22 cellular contexts compared by ENCODE assay signal in genomic region chr10:86109421-86109820, GRCh38.
"Had no signal": no experiment of that assay in that cellular context is flagged by ENCODE, and none has a peak within 500 bp of the region (broad histone marks: within the 10 kb centered on the region; RNA-seq: fewer than 3 reads in every experiment).

No MANE protein-coding gene starts in this region.

- DNase-seq: Kasumi-1; MM.1S; NCI-H1092 treated with DMSO at 0.1 percent for 48 hours; NCI-H1436; NCI-H187; NCI-H2029; NCI-H2081 treated with DMSO at 0.1 percent for 48 hours; NCI-H2171 treated with DMSO at 0.1 percent for 48 hours; NCI-H2227 treated with DMSO at 0.1 percent for 48 hours; NCI-H524; NCI-H526 treated with DMSO at 0.1 percent for 48 hours; NCI-H748 treated with DMSO at 0.1 percent for 48 hours; NK-92 treated with Interleukin-12 subunit alpha and Interleukin-12 subunit beta, amount 100 ng/mL, for 24 hours; PC-3; SHP77; SK-N-SH had no signal

- H3K9me3 Mint-ChIP-seq: IgD-negative memory B cell had no signal

- ATAC-seq: K562, Panc1, PC-3 had no signal

- H3K27me3 Mint-ChIP-seq: IgD-negative memory B cell had no signal

- H3K4me3 Mint-ChIP-seq: IgD-negative memory B cell had no signal

- H3K4me3 ChIP-seq: K562 had no signal

- H3K9me3 ChIP-seq: SK-N-SH had no signal

- H3K36me3 Mint-ChIP-seq: IgD-negative memory B cell had no signal

- H3K27ac Mint-ChIP-seq: IgD-negative memory B cell had no signal

- H3K27ac ChIP-seq: HL-60, KMS-11, RWPE1 had no signal
